In genomic region chr16:66286527-66286926, GRCh38 we compare ENCODE assay signal across 21 cellular contexts.
DNase-seq lines count a peak whose midpoint lies in the region; FAIRE-seq and TF ChIP-seq lines count a peak whose summit lies in the region.
"Had no signal": no experiment of that assay in that cellular context is flagged by ENCODE, and none has a peak within 500 bp of the region (broad histone marks: within the 10 kb centered on the region; RNA-seq: fewer than 3 reads in every experiment).

No MANE protein-coding gene starts in this region.

- H2BK5ac ChIP-seq in H1 (ENCODE audit: low read depth, low read length) (no peak overlapping the region), neuronal stem cell (ENCODE audit: low read length) (no peak overlapping the region)

- H3K4me3 ChIP-seq in H1 (ENCODE audit: extremely low read depth in 1 of 4, insufficient read depth in 2 of 4, low read depth in 3 of 4, low read length in 4 of 4): no peak overlapping the region
- no peak overlapping the region for H3K4me3 ChIP-seq in neuronal stem cell (ENCODE audit: low read length in 2 of 2)
- no peak overlapping the region for H3K4me3 ChIP-seq in uterus
- H3K4me3 ChIP-seq in tibial artery: no peak overlapping the region
- H3K4me3 ChIP-seq: HAP-1 had no signal

- H3K14ac ChIP-seq in H1 (ENCODE audit: insufficient read length): no peak overlapping the region
- peak overlapping the region; percentile 56 for H3K14ac ChIP-seq in neuronal stem cell (ENCODE audit: low read length)

- no peak for TF ChIP-seq EP300 in H1 (IDR thresholded peaks at IDR 0.05; ENCODE audit: borderline replicate concordance in 1 of 2, low read depth in 2 of 2, low read length in 2 of 2)

- POLR2A ChIA-PET in H1 (lab: Charles Lee; ENCODE audit: partially characterized antibody): no interaction called here

- H3K27me3 ChIP-seq in H1 (replicated peaks in 1 of 4; ENCODE audit: control insufficient read depth in 3 of 4, extremely low read depth in 1 of 4, insufficient read depth in 3 of 4, low read length in 3 of 4) (no peaks in the 10 kb centered on the region; a peak in 1 of 7 replicates), neuronal stem cell (ENCODE audit: control insufficient read depth in 3 of 3, insufficient read depth in 3 of 3, low read depth in 1 of 3, low read length in 3 of 3) (no peaks in the 10 kb centered on the region), uterus (no peaks in the 10 kb centered on the region), tibial artery (no peaks in the 10 kb centered on the region)
- H3K27me3 ChIP-seq: BE2C had no signal

- H2BK120ac ChIP-seq in H1 (replicated peaks; ENCODE audit: low read depth, low read length): no peak overlapping the region
- no peak overlapping the region for H2BK120ac ChIP-seq in neuronal stem cell (ENCODE audit: low read depth, low read length)

- H2BK12ac ChIP-seq in H1 (ENCODE audit: low read depth, low read length): no peak overlapping the region
- H2BK12ac ChIP-seq in neuronal stem cell (ENCODE audit: low read length): no peak overlapping the region

- TF ChIP-seq RAD21 in H1 (IDR thresholded peaks at IDR 0.05 in 1 of 2, conservative IDR thresholded peaks at IDR 0.05 in 1 of 2; ENCODE audit: low read depth in 2 of 2, low read length in 2 of 2): no peak

- H4K20me1 ChIP-seq in H1 (replicated peaks in 1 of 2; ENCODE audit: control insufficient read depth in 1 of 2, insufficient read depth in 2 of 2, low read length in 2 of 2): no peaks in the 10 kb centered on the region

- no peaks in the 10 kb centered on the region for H3K9me3 ChIP-seq in H1 (ENCODE audit: insufficient read depth in 2 of 2, low read depth in 1 of 2, low read length in 1 of 2)
- no peaks in the 10 kb centered on the region for H3K9me3 ChIP-seq in neuronal stem cell (replicated peaks in 1 of 2; ENCODE audit: control insufficient read depth in 2 of 2, insufficient read depth in 1 of 2, low read depth in 1 of 2, low read length in 2 of 2)
- no peaks in the 10 kb centered on the region for H3K9me3 ChIP-seq in uterus
- H3K9me3 ChIP-seq in tibial artery: no peaks in the 10 kb centered on the region
- H3K9me3 ChIP-seq: BE2C, Caco-2, HAP-1 had no signal

- H3K79me2 ChIP-seq in H1 (ENCODE audit: control insufficient read depth in 1 of 2, insufficient read depth in 2 of 2, low read length in 2 of 2): no peaks in the 10 kb centered on the region

- H2AFZ ChIP-seq in H1 (ENCODE audit: low read length) (no peak overlapping the region), neuronal stem cell (ENCODE audit: low read length) (no peak overlapping the region)

- no peak overlapping the region for H4K8ac ChIP-seq in H1 (ENCODE audit: extremely low read depth, insufficient read depth, low read length)
- no peak overlapping the region for H4K8ac ChIP-seq in neuronal stem cell (ENCODE audit: low read depth, low read length)

- H3K23me2 ChIP-seq in H1 (ENCODE audit: low read depth, low read length): no peaks in the 10 kb centered on the region

- H3K79me1 ChIP-seq in H1 (ENCODE audit: low read depth, low read length) (no peaks in the 10 kb centered on the region), neuronal stem cell (ENCODE audit: low read depth, low read length) (no peaks in the 10 kb centered on the region)

- H3K4me1 ChIP-seq in H1 (replicated peaks in 1 of 4; ENCODE audit: control insufficient read depth in 3 of 4, insufficient read depth in 4 of 4, low read length in 3 of 4): no peaks in the 10 kb centered on the region; a peak in 1 of 7 replicates
- no peaks in the 10 kb centered on the region for H3K4me1 ChIP-seq in neuronal stem cell (ENCODE audit: control insufficient read depth in 2 of 2, insufficient read depth in 1 of 2, low read depth in 1 of 2, low read length in 2 of 2)
- H3K4me1 ChIP-seq in uterus: no peaks in the 10 kb centered on the region
- H3K4me1 ChIP-seq in tibial artery: no peaks in the 10 kb centered on the region
- H3K4me1 ChIP-seq: BE2C, Caco-2, HAP-1 had no signal

- H3K36me3 ChIP-seq in H1 (ENCODE audit: control insufficient read depth in 2 of 4, insufficient read depth in 4 of 4, low read length in 3 of 4): no peaks in the 10 kb centered on the region
- H3K36me3 ChIP-seq in neuronal stem cell (replicated peaks in 1 of 2; ENCODE audit: control insufficient read depth in 2 of 2, insufficient read depth in 2 of 2, low read length in 2 of 2): no peaks in the 10 kb centered on the region
- no peaks in the 10 kb centered on the region for H3K36me3 ChIP-seq in uterus
- H3K36me3 ChIP-seq in tibial artery: no peaks in the 10 kb centered on the region
- H3K36me3 ChIP-seq: BE2C, HAP-1 had no signal

- no peak overlapping the region for H3K4ac ChIP-seq in H1 (replicated peaks; ENCODE audit: insufficient read length, low read depth, low read length)
- H3K4ac ChIP-seq in neuronal stem cell (ENCODE audit: low read length): no peak overlapping the region

- H4K5ac ChIP-seq in H1 (ENCODE audit: insufficient read length, low read depth, low read length): no peak overlapping the region

- H3K4me2 ChIP-seq in H1 (ENCODE audit: insufficient read depth in 1 of 2, low read depth in 2 of 2, low read length in 2 of 2): no peak overlapping the region
- no peak overlapping the region for H3K4me2 ChIP-seq in neuronal stem cell (ENCODE audit: insufficient read depth, low read length, poor library complexity, severe bottlenecking)

- H3K27ac ChIP-seq in H1 (ENCODE audit: low read depth, low read length) (no peak overlapping the region), neuronal stem cell (replicated peaks; ENCODE audit: low read length) (no peak overlapping the region), uterus (no peak overlapping the region), tibial artery (no peak overlapping the region)
- H3K27ac ChIP-seq: RWPE1 had no signal

- FAIRE-seq in H1 (lab: Jason Lieb, UNC): no peak
- FAIRE-seq: A204.1, G401.6 had no signal

- CTCF ChIA-PET in H1 (lab: Charles Lee; ENCODE audit: partially characterized antibody): interaction anchor here (2.3 kb wide), 1 partner anchor 11 kb away, joined by 11 read pairs; no protein-coding TSS in a partner anchor

- H4K91ac ChIP-seq in H1 (replicated peaks; ENCODE audit: insufficient read length, low read length): no peak overlapping the region
- H4K91ac ChIP-seq in neuronal stem cell (ENCODE audit: low read depth, low read length, poor library complexity): no peak overlapping the region

- H3K23ac ChIP-seq in H1 (ENCODE audit: insufficient read length) (no peak overlapping the region), neuronal stem cell (ENCODE audit: low read depth, low read length, poor library complexity) (peak overlapping the region; percentile 37)

- 90% methylated on average over 8 of the region's 9 CpGs; no CpG with 5 or more reads in 1 of the 2 experiments for WGBS in H1 (ENCODE audit: extremely low coverage in 1 of 2, insufficient coverage in 1 of 2, insufficient read length in 1 of 2, insufficient replicate concordance in 2 of 2, low coverage in 1 of 2, low lambda C conversion rate in 2 of 2, missing lambda C conversion rate in 1 of 2), 2 experiments
- WGBS in neuronal stem cell (ENCODE audit: extremely low coverage in 2 of 2, insufficient read length in 2 of 2, insufficient replicate concordance in 1 of 2), 2 donors: no CpG with 5 or more reads among the region's 9 CpGs

- H2AK5ac ChIP-seq in H1 (ENCODE audit: low read depth, low read length) (no peak overlapping the region), neuronal stem cell (ENCODE audit: low read depth, low read length) (no peak overlapping the region)

- TF ChIP-seq POLR2A in H1 (IDR thresholded peaks at IDR 0.05; ENCODE audit: control extremely low read depth in 1 of 2, low read depth in 2 of 2, low read length in 2 of 2) (no peak), uterus (IDR thresholded peaks at IDR 0.05) (no peak)

- intact Hi-C loops in uterus (cut with DNase I; ENCODE audit: low total_unique reads): no loop called here
- intact Hi-C loops in tibial artery (cut with DNase I; ENCODE audit: low total_unique reads): no loop called here

- H3K56ac ChIP-seq in H1 (replicated peaks; ENCODE audit: insufficient read length, low read depth, low read length): no peak overlapping the region

- H2BK15ac ChIP-seq in H1 (ENCODE audit: low read length): 0 out of 2 replicates have a peak overlapping the region, but pooled peaks have one; percentile 18
- no peak overlapping the region for H2BK15ac ChIP-seq in neuronal stem cell (ENCODE audit: low read length)

- H3K9ac ChIP-seq in H1 (replicated peaks in 1 of 4; ENCODE audit: extremely low read depth in 1 of 4, low read depth in 3 of 4, low read length in 3 of 4): no peak overlapping the region
- H3K9ac ChIP-seq in neuronal stem cell (ENCODE audit: low read depth, low read length, poor library complexity): peak overlapping the region; percentile 38

- peak; percentile 17 for DNase-seq in activated effector memory CD4-positive, alpha-beta T cell treated with anti-CD3 and anti-CD28 coated beads, Interleukin-2, amount 50 U/mL, for 16 hours
- DNase-seq in activated effector memory CD4-positive, alpha-beta T cell treated with Interleukin-2 at 50 U/mL for 16 hours: no peak
- DNase-seq in H1 (ENCODE audit: low read depth in 1 of 2, low spot score in 2 of 2): no peak
- no peak for DNase-seq in neuronal stem cell (ENCODE audit: low spot score)
- DNase-seq in ureter (ENCODE audit: low spot score): peak; percentile 38
- DNase-seq in uterus: no peak
- no peak for DNase-seq in SHP77 treated with DMSO at 0.1 percent for 48 hours (lab: John Stamatoyannopoulos, UW)
- DNase-seq in tibial artery: no peak
- DNase-seq: BE2C; Caco-2; CD4-positive, CD25-positive, alpha-beta regulatory T cell; IMR-90; NCI-H1417; NCI-H187 treated with DMSO at 0.1 percent for 48 hours; NCI-H345; NCI-H524 treated with DMSO at 0.1 percent for 48 hours; PC-3 had no signal

- TF ChIP-seq CTCF in H1 (IDR thresholded peaks at IDR 0.05; ENCODE audit: control extremely low read depth in 1 of 3, insufficient read depth in 1 of 3, low read depth in 1 of 3, low read length in 3 of 3): no peak
- no peak for TF ChIP-seq CTCF in uterus (IDR thresholded peaks at IDR 0.05)
- TF ChIP-seq CTCF in tibial artery (IDR thresholded peaks at IDR 0.05): no peak

- H3K18ac ChIP-seq in H1 (ENCODE audit: extremely low read depth, low read length): no peak overlapping the region
- H3K18ac ChIP-seq in neuronal stem cell (ENCODE audit: low read length): no peak overlapping the region

- H2BK20ac ChIP-seq in H1 (ENCODE audit: low read length): no peak overlapping the region

TF ChIP-seq in H1, 55 proteins besides CTCF, POLR2A, EP300 and RAD21:
- TF ChIP-seq BRCA1 (IDR thresholded peaks at IDR 0.05; ENCODE audit: low read depth, low read length): no peak

Comparison
In these comparisons a context has a peak if more than half of its experiments do, and no peak if none do; other contexts are left out.
1. DNase-seq: peak in activated effector memory CD4-positive, alpha-beta T cell treated with anti-CD3 and anti-CD28 coated beads, Interleukin-2, amount 50 U/mL, for 16 hours (single experiment) and ureter (single experiment); none in activated effector memory CD4-positive, alpha-beta T cell treated with Interleukin-2 at 50 U/mL for 16 hours (single experiment), H1 (0 of 2), neuronal stem cell (single experiment), uterus (0 of 2), SHP77 treated with DMSO at 0.1 percent for 48 hours (single experiment) and tibial artery (0 of 2).